Comparison of ENCODE assay signal across 1 cellular context in the genomic region with DNA sequence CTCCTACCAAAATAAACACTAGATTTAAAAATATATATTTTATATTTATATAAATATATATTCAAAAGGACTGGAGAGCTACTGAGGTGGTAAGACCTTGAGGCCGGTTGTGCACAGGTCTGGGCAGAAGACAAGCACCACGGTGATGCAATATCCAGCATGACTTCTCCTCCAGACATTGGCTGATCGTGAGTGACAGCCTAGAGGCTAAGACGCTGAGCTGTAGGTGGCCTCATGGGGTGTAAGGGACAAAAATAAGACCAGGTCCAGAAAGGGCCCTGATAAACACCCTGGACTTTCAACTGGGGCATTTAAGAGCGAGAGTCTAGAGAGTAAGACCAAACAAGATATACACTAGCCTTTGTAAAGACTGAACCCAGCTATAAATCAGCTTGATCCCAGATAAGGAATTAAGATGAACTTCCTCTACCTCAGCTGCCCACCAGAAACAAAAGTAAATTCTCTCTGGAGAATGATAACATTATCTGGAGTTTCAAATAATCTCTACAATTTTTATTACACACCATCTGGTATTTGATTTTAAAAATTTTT.
TF ChIP-seq lines count a peak whose summit lies in the region.

No MANE protein-coding gene starts in this region.

TF ChIP-seq in A549, 52 proteins besides CTCF, POLR2A, EP300 and RAD21 (continued from another document):
- TF ChIP-seq, protein P1, sequence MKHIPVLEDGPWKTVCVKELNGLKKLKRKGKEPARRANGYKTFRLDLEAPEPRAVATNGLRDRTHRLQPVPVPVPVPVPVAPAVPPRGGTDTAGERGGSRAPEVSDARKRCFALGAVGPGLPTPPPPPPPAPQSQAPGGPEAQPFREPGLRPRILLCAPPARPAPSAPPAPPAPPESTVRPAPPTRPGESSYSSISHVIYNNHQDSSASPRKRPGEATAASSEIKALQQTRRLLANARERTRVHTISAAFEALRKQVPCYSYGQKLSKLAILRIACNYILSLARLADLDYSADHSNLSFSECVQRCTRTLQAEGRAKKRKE (CRISPR knock-in tag; IDR thresholded peaks at IDR 0.05; ENCODE audit: low read depth): no peak
- TF ChIP-seq RFX5 (IDR thresholded peaks at IDR 0.05) (no peak), POLR2AphosphoS2 (conservative IDR thresholded peaks at IDR 0.05; ENCODE audit: low read length) (no peak), FOSB (CRISPR knock-in tag; IDR thresholded peaks at IDR 0.05) (no peak), CBX2 (IDR thresholded peaks at IDR 0.05; ENCODE audit: borderline replicate concordance, low read depth) (no peak), ESRRA (IDR thresholded peaks at IDR 0.05; ENCODE audit: borderline replicate concordance, low read length) (no peak), RARB (CRISPR knock-in tag; IDR thresholded peaks at IDR 0.05) (no peak), ZSCAN20 (CRISPR knock-in tag; IDR thresholded peaks at IDR 0.05) (no peak), SMC3 (IDR thresholded peaks at IDR 0.05) (no peak), PHF8 (IDR thresholded peaks at IDR 0.05; ENCODE audit: borderline replicate concordance, low read depth) (no peak), RCOR1 (IDR thresholded peaks at IDR 0.05; ENCODE audit: low read depth, low read length) (no peak), KDM5A (IDR thresholded peaks at IDR 0.05) (no peak), CHD2 (IDR thresholded peaks at IDR 0.05; ENCODE audit: low read length, partially characterized antibody) (no peak), MYC (IDR thresholded peaks at IDR 0.05; ENCODE audit: borderline replicate concordance, low read length) (no peak), NR3C1 (IDR thresholded peaks at IDR 0.05) (no peak)
